ENCODE assay signal across 8 cellular contexts in the genomic region with DNA sequence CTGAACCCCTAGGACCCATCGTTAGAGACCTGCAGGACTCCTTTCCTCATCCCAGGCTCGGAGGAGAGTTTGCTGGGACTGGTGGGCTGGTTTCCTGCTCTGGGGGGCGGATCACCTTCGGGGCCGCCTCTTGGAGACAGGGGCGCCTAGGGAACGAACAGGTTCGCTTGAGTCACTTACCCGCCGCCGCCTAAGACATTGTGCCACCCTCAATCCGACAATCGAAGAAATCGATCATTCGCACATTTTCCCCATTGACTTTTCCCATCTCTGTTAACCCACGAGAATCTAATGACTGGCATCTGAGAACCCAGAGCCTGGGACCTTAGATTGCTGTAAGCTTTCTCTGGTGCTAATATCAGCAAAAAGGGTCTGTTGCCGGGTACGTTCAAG. TPM values are rescaled to one million over a fixed set of nuclear protein-coding genes. Genes with fewer than 3 reads are reported as not detected.
DNase-seq lines count a peak whose midpoint lies in the region; ATAC-seq and TF ChIP-seq lines count a peak whose summit lies in the region.

No MANE protein-coding gene starts in this region.

- H3K9me2 ChIP-seq in HCT116 (ENCODE audit: insufficient read depth) (no peaks in the 10 kb centered on the region), hepatocyte (replicated peaks; ENCODE audit: insufficient read depth) (no peaks in the 10 kb centered on the region)

- H4K20me1 ChIP-seq in HCT116 (ENCODE audit: insufficient read depth) (peaks cover 7% of the 10 kb centered on the region; the same call in 1 of the 2 replicates), hepatocyte (ENCODE audit: insufficient read depth, poor library complexity, severe bottlenecking) (peaks cover 39% of the 10 kb centered on the region)

- TF ChIP-seq POLR2A in HCT116 (IDR thresholded peaks at IDR 0.05; ENCODE audit: borderline replicate concordance, extremely low read depth, insufficient read depth, insufficient read length), result no peak

- CTCF ChIA-PET in Calu3 (lab: Charles Lee), result no interaction called here
- CTCF ChIA-PET in HCT116 (lab: Charles Lee), result interaction anchor here (1.5 kb wide), 1 partner anchor 77 kb away, joined by 4 read pairs; no protein-coding TSS in a partner anchor
- CTCF ChIA-PET in activated CD4-positive, alpha-beta memory T cell treated with anti-CD3 and anti-CD28 coated beads, Interleukin-2, amount 10 ng/mL, durations not matched to agents 7 days and 5 days (lab: Charles Lee), result interaction anchor here (1.0 to 1.8 kb wide), 2 partner anchors 45 to 247 kb away, joined by 3 to 4 read pairs; no protein-coding TSS in a partner anchor

- H3K4me3 ChIP-seq in HCT116 (replicated peaks in 1 of 2; ENCODE audit: low read depth in 1 of 2, low read length in 2 of 2), result peak overlapping the region; percentile 94 to 95
- peak overlapping the region; percentile 34 for H3K4me3 ChIP-seq in hepatocyte

- peak; percentile 56 for ATAC-seq in HCT116
- ATAC-seq in stimulated activated memory B cell treated with anti-CD40 and anti-IgM and Interleukin-4, amounts not matched to agents 10 μg/mL and 1 μg/mL and 100 μg/mL, for 72 hours, result peak; percentile 22
- no peak for ATAC-seq in omental fat pad (ENCODE audit: low FRiP score)

- peak overlapping the region; percentile 47 for H2AFZ ChIP-seq in HCT116 (ENCODE audit: low read depth, low read length, poor library complexity, severe bottlenecking)
- H2AFZ ChIP-seq in hepatocyte, result peak overlapping the region; percentile 37

- H3K4me1 ChIP-seq in HCT116 (ENCODE audit: control insufficient read depth in 1 of 2, insufficient read depth in 2 of 2, low read length in 2 of 2), result peaks cover 15 to 19% of the 10 kb centered on the region in 2 experiments; a peak in 3 of 4 replicates
- H3K4me1 ChIP-seq in hepatocyte (ENCODE audit: insufficient read depth), result peaks cover 33% of the 10 kb centered on the region

- no peak for TF ChIP-seq RAD21 in HCT116 (IDR thresholded peaks at IDR 0.05; ENCODE audit: low read depth)

- BruUV-seq in Calu3 (replicated peaks; lab: Mats Ljungman, UMichigan) (TSS peak; percentile 68), HCT116 (replicated peaks; lab: Mats Ljungman, UMichigan) (TSS peak; percentile 65)

- H3K4me2 ChIP-seq in HCT116 (ENCODE audit: low read length) (peak overlapping the region; percentile 92), hepatocyte (peak overlapping the region; percentile 91)

- no peak for TF ChIP-seq CTCF in Calu3 (IDR thresholded peaks at IDR 0.05; ENCODE audit: unreplicated experiment)
- no peak for TF ChIP-seq CTCF in HCT116 (IDR thresholded peaks at IDR 0.05 in 2 of 3, conservative IDR thresholded peaks at IDR 0.05 in 1 of 3; ENCODE audit: borderline replicate concordance in 1 of 3, insufficient read depth in 1 of 3, low read depth in 2 of 3, low read length in 2 of 3)
- TF ChIP-seq CTCF in hepatocyte (IDR thresholded peaks at IDR 0.05; ENCODE audit: poor library complexity), result no peak
- no peak for TF ChIP-seq CTCF in omental fat pad (IDR thresholded peaks at IDR 0.05)

- H3K9me3 Mint-ChIP-seq in Calu3 (ENCODE audit: low read depth, unreplicated experiment), result no peaks in the 10 kb centered on the region
- no peaks in the 10 kb centered on the region for H3K9me3 Mint-ChIP-seq in activated CD4-positive, alpha-beta memory T cell treated with anti-CD3 and anti-CD28 coated beads, Interleukin-2, amount 10 ng/mL, durations not matched to agents 7 days and 5 days
- no peaks in the 10 kb centered on the region for H3K9me3 Mint-ChIP-seq in stimulated activated memory B cell treated with anti-CD40 and anti-IgM and Interleukin-4, amounts not matched to agents 10 μg/mL and 1 μg/mL and 100 μg/mL, for 72 hours

- 1% methylated on average over 18 of the region's 18 CpGs for WGBS in hepatocyte (ENCODE audit: low lambda C conversion rate, missing lambda C conversion rate)

- H3K36me3 Mint-ChIP-seq in Calu3 (ENCODE audit: insufficient read depth, unreplicated experiment), result peaks cover 67% of the 10 kb centered on the region
- H3K36me3 Mint-ChIP-seq in activated CD4-positive, alpha-beta memory T cell treated with anti-CD3 and anti-CD28 coated beads, Interleukin-2, amount 10 ng/mL, durations not matched to agents 7 days and 5 days (ENCODE audit: low read depth), result peaks cover 48% of the 10 kb centered on the region
- peaks cover 29% of the 10 kb centered on the region for H3K36me3 Mint-ChIP-seq in stimulated activated memory B cell treated with anti-CD40 and anti-IgM and Interleukin-4, amounts not matched to agents 10 μg/mL and 1 μg/mL and 100 μg/mL, for 72 hours

- H3K27ac Mint-ChIP-seq in Calu3 (ENCODE audit: unreplicated experiment), result peak overlapping the region; percentile 98
- H3K27ac Mint-ChIP-seq in activated CD4-positive, alpha-beta memory T cell treated with anti-CD3 and anti-CD28 coated beads, Interleukin-2, amount 10 ng/mL, durations not matched to agents 7 days and 5 days, result peak overlapping the region; percentile 93
- peak overlapping the region; percentile 99 for H3K27ac Mint-ChIP-seq in stimulated activated memory B cell treated with anti-CD40 and anti-IgM and Interleukin-4, amounts not matched to agents 10 μg/mL and 1 μg/mL and 100 μg/mL, for 72 hours

- peak overlapping the region; percentile 98 for H3K9ac ChIP-seq in HCT116 (ENCODE audit: low read length)

- H3K79me2 ChIP-seq in HCT116 (ENCODE audit: insufficient read depth, low read length) (peaks cover 97% of the 10 kb centered on the region), hepatocyte (peaks cover 93% of the 10 kb centered on the region)

- RAD21 ChIA-PET in HCT116 (lab: Charles Lee; ENCODE audit: low non-redundant PET in 1 of 2, low total read pairs in 2 of 2, uncharacterized antibody in 2 of 2, unreplicated experiment in 2 of 2), result no interaction called here

- peaks cover 20% of the 10 kb centered on the region for H3K4me1 Mint-ChIP-seq in Calu3 (ENCODE audit: low read depth, unreplicated experiment)
- H3K4me1 Mint-ChIP-seq in activated CD4-positive, alpha-beta memory T cell treated with anti-CD3 and anti-CD28 coated beads, Interleukin-2, amount 10 ng/mL, durations not matched to agents 7 days and 5 days, result peaks cover 62% of the 10 kb centered on the region
- peaks cover 50% of the 10 kb centered on the region for H3K4me1 Mint-ChIP-seq in stimulated activated memory B cell treated with anti-CD40 and anti-IgM and Interleukin-4, amounts not matched to agents 10 μg/mL and 1 μg/mL and 100 μg/mL, for 72 hours

- H3K27me3 Mint-ChIP-seq in Calu3 (ENCODE audit: unreplicated experiment), result no peaks in the 10 kb centered on the region
- H3K27me3 Mint-ChIP-seq in activated CD4-positive, alpha-beta memory T cell treated with anti-CD3 and anti-CD28 coated beads, Interleukin-2, amount 10 ng/mL, durations not matched to agents 7 days and 5 days, result no peaks in the 10 kb centered on the region
- no peaks in the 10 kb centered on the region for H3K27me3 Mint-ChIP-seq in stimulated activated memory B cell treated with anti-CD40 and anti-IgM and Interleukin-4, amounts not matched to agents 10 μg/mL and 1 μg/mL and 100 μg/mL, for 72 hours

- DNase-seq in Calu3 (no peak), HCT116 (ENCODE audit: low read depth, low spot score) (no peak), hepatocyte (ENCODE audit: low spot score) (no peak), occipital lobe (lab: John Stamatoyannopoulos, UW) (no peak), omental fat pad (ENCODE audit: low spot score) (no peak), AML-193 (lab: John Stamatoyannopoulos, UW) (no peak)
- DNase-seq in activated CD4-positive, alpha-beta memory T cell treated with anti-CD3 and anti-CD28 coated beads, Interleukin-2, amount 10 ng/mL, durations not matched to agents 7 days and 5 days, result no peak

- H3K36me3 ChIP-seq in HCT116 (ENCODE audit: control insufficient read depth in 1 of 2, insufficient read depth in 2 of 2, low read length in 2 of 2), result peaks cover 23 to 29% of the 10 kb centered on the region in 2 experiments
- H3K36me3 ChIP-seq in hepatocyte (replicated peaks; ENCODE audit: insufficient read depth, low read depth), result no peaks in the 10 kb centered on the region

- H3K27ac ChIP-seq in HCT116 (ENCODE audit: low read depth, low read length) (peak overlapping the region; percentile 91), hepatocyte (peak overlapping the region; percentile 91)

- H3K9me3 ChIP-seq in HCT116 (ENCODE audit: control insufficient read depth in 1 of 2, insufficient read depth in 1 of 2, low read depth in 1 of 2, low read length in 2 of 2) (no peaks in the 10 kb centered on the region), hepatocyte (ENCODE audit: low read depth) (no peaks in the 10 kb centered on the region)

- H3K27me3 ChIP-seq in HCT116 (ENCODE audit: insufficient read depth, low read length), result no peaks in the 10 kb centered on the region
- H3K27me3 ChIP-seq in hepatocyte, result no peaks in the 10 kb centered on the region

- intact Hi-C loops in Calu3 (cut with micrococcal nuclease; ENCODE audit: unreplicated experiment) (loop anchor here (2.0 to 5.0 kb wide), 2 partner anchors 54 to 152 kb away; no protein-coding TSS in a partner anchor), HCT116 (cut with micrococcal nuclease) (no loop called here)

- peak overlapping the region; percentile 74 for H3K4me3 Mint-ChIP-seq in Calu3 (ENCODE audit: low read depth, unreplicated experiment)
- H3K4me3 Mint-ChIP-seq in activated CD4-positive, alpha-beta memory T cell treated with anti-CD3 and anti-CD28 coated beads, Interleukin-2, amount 10 ng/mL, durations not matched to agents 7 days and 5 days, result peak overlapping the region; percentile 92
- H3K4me3 Mint-ChIP-seq in stimulated activated memory B cell treated with anti-CD40 and anti-IgM and Interleukin-4, amounts not matched to agents 10 μg/mL and 1 μg/mL and 100 μg/mL, for 72 hours, result peak overlapping the region; percentile 97

- POLR2A ChIA-PET in HCT116 (lab: Charles Lee), result interaction anchor here (1.3 to 1.4 kb wide), 2 partner anchors 31 to 242 kb away, joined by 3 to 4 read pairs; no protein-coding TSS in a partner anchor
- POLR2A ChIA-PET in activated CD4-positive, alpha-beta memory T cell treated with anti-CD3 and anti-CD28 coated beads, Interleukin-2, amount 10 ng/mL, durations not matched to agents 7 days and 5 days (lab: Charles Lee), result interaction anchor here (1.0 to 4.1 kb wide), 17 partner anchors 9 to 1582 kb away, joined by 3 to 35 read pairs (median 8); a partner anchor contains a TSS

RNA-seq across cellular contexts. Expression of a gene that starts 0.3 kb away (rescaled TPM):
- 88.3 and 94.7 TPM in 2 replicates for total RNA-seq in Calu3 (2022)
- 80.2 TPM for total RNA-seq in HCT116 (2021; ENCODE audit: unreplicated experiment)
- 40.9 and 43.0 TPM in 2 replicates for polyA plus RNA-seq in HCT116 (2012)
- 10 to 100 TPM; 46.1 to 47.2 TPM for total RNA-seq in activated CD4-positive, alpha-beta memory T cell treated with anti-CD3 and anti-CD28 coated beads, Interleukin-2, amount 10 ng/mL, durations not matched to agents 7 days and 5 days
- 109 TPM in 2 replicates for total RNA-seq in hepatocyte
- polyA plus RNA-seq in hepatocyte, result 29.4 and 33.4 TPM in 2 replicates
- total RNA-seq in occipital lobe, result 120 TPM
- total RNA-seq in omental fat pad, result 10 to 100 TPM; 57.9 to 80.7 (median 69.6) TPM

RNA-seq across cellular contexts. Expression of a gene that starts 0.7 kb away (rescaled TPM):
- total RNA-seq in Calu3 (2022), result 313 and 343 TPM in 2 replicates
- total RNA-seq in HCT116 (2021; ENCODE audit: unreplicated experiment), result 352 TPM
- 195 and 198 TPM in 2 replicates for polyA plus RNA-seq in HCT116 (2012)
- 100 to 1,000 TPM; 281 to 295 TPM for total RNA-seq in activated CD4-positive, alpha-beta memory T cell treated with anti-CD3 and anti-CD28 coated beads, Interleukin-2, amount 10 ng/mL, durations not matched to agents 7 days and 5 days
- 147 and 163 TPM in 2 replicates for total RNA-seq in hepatocyte
- 181 and 219 TPM in 2 replicates for polyA plus RNA-seq in hepatocyte
- 89.1 TPM for total RNA-seq in occipital lobe
- total RNA-seq in omental fat pad, result 10 to 100 TPM; 62.4 to 70.9 (median 68.8) TPM
